Comparison of ENCODE assay signal across 1 cellular context in the genomic region with DNA sequence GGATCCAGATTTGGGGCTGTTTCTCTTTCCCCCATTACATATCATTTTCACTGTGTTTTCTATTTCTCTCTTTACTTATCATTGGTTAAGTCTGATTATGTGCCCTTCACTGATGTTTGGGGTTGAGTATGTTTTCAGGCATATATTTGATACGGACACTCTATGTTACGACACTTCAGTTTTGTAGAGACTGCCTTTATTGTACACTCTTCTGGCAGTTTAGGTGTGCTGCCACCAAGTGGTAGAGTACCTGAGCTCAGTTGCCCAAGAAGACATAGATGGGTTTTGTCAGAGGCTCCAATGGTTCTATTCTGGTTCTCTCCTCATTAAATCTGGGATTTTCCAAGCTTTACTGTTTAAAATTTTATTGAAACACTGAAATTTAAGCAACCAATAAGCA.
A peak's percentile ranks its signal among the peaks of the same experiment; 100 is the strongest.
TF ChIP-seq lines count a peak whose summit lies in the region.

No MANE protein-coding gene starts in this region.

TF ChIP-seq in GM12878, 131 proteins besides CTCF, POLR2A, EP300 and RAD21 (continued from another document):
- TF ChIP-seq, protein P1, sequence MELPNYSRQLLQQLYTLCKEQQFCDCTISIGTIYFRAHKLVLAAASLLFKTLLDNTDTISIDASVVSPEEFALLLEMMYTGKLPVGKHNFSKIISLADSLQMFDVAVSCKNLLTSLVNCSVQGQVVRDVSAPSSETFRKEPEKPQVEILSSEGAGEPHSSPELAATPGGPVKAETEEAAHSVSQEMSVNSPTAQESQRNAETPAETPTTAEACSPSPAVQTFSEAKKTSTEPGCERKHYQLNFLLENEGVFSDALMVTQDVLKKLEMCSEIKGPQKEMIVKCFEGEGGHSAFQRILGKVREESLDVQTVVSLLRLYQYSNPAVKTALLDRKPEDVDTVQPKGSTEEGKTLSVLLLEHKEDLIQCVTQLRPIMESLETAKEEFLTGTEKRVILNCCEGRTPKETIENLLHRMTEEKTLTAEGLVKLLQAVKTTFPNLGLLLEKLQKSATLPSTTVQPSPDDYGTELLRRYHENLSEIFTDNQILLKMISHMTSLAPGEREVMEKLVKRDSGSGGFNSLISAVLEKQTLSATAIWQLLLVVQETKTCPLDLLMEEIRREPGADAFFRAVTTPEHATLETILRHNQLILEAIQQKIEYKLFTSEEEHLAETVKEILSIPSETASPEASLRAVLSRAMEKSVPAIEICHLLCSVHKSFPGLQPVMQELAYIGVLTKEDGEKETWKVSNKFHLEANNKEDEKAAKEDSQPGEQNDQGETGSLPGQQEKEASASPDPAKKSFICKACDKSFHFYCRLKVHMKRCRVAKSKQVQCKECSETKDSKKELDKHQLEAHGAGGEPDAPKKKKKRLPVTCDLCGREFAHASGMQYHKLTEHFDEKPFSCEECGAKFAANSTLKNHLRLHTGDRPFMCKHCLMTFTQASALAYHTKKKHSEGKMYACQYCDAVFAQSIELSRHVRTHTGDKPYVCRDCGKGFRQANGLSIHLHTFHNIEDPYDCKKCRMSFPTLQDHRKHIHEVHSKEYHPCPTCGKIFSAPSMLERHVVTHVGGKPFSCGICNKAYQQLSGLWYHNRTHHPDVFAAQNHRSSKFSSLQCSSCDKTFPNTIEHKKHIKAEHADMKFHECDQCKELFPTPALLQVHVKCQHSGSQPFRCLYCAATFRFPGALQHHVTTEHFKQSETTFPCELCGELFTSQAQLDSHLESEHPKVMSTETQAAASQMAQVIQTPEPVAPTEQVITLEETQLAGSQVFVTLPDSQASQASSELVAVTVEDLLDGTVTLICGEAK (IDR thresholded peaks at IDR 0.05; ENCODE audit: borderline replicate concordance), result no peak
- TF ChIP-seq ZNF622 (IDR thresholded peaks at IDR 0.05) (no peak), ZNF274 (IDR thresholded peaks at IDR 0.05; ENCODE audit: insufficient read depth, insufficient read length) (no peak), SMARCA5 (IDR thresholded peaks at IDR 0.05) (no peak), CHD2 (IDR thresholded peaks at IDR 0.05; ENCODE audit: borderline replicate concordance, low read depth, low read length) (no peak), IKZF1 (conservative IDR thresholded peaks at IDR 0.05) (no peak), POU2F2 (IDR thresholded peaks at IDR 0.05; ENCODE audit: borderline replicate concordance, low read depth, low read length) (no peak), SUPT20H (IDR thresholded peaks at IDR 0.05; ENCODE audit: borderline replicate concordance, control insufficient read depth, low read depth, low read length) (no peak), SMC3 (IDR thresholded peaks at IDR 0.05; ENCODE audit: borderline replicate concordance, low read length) (peak; percentile 58; the same call in 1 of the 2 replicates)
- TF ChIP-seq, protein P2, sequence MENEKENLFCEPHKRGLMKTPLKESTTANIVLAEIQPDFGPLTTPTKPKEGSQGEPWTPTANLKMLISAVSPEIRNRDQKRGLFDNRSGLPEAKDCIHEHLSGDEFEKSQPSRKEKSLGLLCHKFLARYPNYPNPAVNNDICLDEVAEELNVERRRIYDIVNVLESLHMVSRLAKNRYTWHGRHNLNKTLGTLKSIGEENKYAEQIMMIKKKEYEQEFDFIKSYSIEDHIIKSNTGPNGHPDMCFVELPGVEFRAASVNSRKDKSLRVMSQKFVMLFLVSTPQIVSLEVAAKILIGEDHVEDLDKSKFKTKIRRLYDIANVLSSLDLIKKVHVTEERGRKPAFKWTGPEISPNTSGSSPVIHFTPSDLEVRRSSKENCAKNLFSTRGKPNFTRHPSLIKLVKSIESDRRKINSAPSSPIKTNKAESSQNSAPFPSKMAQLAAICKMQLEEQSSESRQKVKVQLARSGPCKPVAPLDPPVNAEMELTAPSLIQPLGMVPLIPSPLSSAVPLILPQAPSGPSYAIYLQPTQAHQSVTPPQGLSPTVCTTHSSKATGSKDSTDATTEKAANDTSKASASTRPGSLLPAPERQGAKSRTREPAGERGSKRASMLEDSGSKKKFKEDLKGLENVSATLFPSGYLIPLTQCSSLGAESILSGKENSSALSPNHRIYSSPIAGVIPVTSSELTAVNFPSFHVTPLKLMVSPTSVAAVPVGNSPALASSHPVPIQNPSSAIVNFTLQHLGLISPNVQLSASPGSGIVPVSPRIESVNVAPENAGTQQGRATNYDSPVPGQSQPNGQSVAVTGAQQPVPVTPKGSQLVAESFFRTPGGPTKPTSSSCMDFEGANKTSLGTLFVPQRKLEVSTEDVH (IDR thresholded peaks at IDR 0.05; ENCODE audit: low read depth, partially characterized antibody), result no peak
- TF ChIP-seq, protein P3, sequence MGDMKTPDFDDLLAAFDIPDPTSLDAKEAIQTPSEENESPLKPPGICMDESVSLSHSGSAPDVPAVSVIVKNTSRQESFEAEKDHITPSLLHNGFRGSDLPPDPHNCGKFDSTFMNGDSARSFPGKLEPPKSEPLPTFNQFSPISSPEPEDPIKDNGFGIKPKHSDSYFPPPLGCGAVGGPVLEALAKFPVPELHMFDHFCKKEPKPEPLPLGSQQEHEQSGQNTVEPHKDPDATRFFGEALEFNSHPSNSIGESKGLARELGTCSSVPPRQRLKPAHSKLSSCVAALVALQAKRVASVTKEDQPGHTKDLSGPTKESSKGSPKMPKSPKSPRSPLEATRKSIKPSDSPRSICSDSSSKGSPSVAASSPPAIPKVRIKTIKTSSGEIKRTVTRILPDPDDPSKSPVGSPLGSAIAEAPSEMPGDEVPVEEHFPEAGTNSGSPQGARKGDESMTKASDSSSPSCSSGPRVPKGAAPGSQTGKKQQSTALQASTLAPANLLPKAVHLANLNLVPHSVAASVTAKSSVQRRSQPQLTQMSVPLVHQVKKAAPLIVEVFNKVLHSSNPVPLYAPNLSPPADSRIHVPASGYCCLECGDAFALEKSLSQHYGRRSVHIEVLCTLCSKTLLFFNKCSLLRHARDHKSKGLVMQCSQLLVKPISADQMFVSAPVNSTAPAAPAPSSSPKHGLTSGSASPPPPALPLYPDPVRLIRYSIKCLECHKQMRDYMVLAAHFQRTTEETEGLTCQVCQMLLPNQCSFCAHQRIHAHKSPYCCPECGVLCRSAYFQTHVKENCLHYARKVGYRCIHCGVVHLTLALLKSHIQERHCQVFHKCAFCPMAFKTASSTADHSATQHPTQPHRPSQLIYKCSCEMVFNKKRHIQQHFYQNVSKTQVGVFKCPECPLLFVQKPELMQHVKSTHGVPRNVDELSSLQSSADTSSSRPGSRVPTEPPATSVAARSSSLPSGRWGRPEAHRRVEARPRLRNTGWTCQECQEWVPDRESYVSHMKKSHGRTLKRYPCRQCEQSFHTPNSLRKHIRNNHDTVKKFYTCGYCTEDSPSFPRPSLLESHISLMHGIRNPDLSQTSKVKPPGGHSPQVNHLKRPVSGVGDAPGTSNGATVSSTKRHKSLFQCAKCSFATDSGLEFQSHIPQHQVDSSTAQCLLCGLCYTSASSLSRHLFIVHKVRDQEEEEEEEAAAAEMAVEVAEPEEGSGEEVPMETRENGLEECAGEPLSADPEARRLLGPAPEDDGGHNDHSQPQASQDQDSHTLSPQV (IDR thresholded peaks at IDR 0.05), result peak; percentile 49; the same call in 1 of the 2 replicates
